In the genomic region with DNA sequence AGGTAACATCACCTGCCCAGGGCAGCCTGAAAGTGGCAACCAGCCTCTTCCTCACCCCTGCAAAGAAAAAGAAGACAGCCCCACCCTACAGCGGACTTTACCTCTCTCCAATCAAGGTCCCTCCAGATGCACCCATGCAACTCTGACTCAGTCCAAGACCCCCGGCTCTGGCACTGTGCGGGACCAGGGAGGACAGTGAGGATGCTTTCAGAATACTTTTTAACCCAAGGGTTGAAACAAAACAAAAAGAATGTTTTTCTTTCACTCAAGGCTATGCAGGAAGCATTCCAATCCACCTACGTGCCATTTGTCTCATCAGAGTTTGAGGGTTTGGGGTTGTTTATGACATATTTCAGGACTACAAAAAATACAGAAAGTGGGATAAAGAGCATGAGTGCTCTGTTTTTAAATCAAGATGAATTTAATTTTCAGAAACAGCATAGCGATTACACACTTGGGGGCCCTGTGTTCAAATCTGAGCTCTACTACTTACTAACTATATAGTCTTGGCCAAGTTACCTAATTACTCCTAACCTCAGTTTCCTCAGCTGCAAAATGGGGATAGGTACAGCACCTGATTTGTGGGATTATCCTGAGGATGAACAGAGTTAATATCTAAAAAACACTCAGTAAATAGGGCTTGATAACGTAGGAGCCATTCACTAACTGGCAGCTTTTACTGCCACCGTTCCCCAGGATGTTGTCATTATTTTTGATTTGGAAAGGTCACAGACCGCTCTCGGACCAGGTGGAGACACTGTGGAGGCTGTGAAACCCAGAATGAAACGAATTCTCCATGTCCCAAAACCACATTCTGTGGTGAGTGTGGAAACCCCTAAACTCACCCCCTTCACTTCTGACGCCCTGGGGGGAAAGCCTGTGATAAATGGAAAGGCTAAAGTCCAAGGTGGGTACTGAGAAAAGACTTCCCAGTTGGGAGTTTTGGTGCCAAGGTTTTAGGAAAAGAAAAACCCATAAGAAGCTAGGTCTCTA, we compare ENCODE assay signal across 12 cellular contexts. TPM values are rescaled to one million over a fixed set of nuclear protein-coding genes. Genes with fewer than 3 reads are reported as not detected.
DNase-seq lines count a peak whose midpoint lies in the region; ATAC-seq and TF ChIP-seq lines count a peak whose summit lies in the region.
"Had no signal": no experiment of that assay in that cellular context is flagged by ENCODE, and none has a peak within 500 bp of the region (broad histone marks: within the 10 kb centered on the region; RNA-seq: fewer than 3 reads in every experiment).

No MANE protein-coding gene starts in this region.

- H3K27me3 Mint-ChIP-seq in mesothelial cell of epicardium (ENCODE audit: low read depth): peaks cover 9% of the 10 kb centered on the region
- H3K27me3 Mint-ChIP-seq in H9 (ENCODE audit: low read depth): no peaks in the 10 kb centered on the region

- H3K23ac ChIP-seq in H9 (ENCODE audit: insufficient read length, low read depth, low read length): no peak overlapping the region

- H3K4me1 ChIP-seq in SJSA1 (replicated peaks): peaks cover 60% of the 10 kb centered on the region
- peaks cover 41 to 63% (median 54%) of the 10 kb centered on the region in 4 donors for H3K4me1 ChIP-seq in esophagus muscularis mucosa
- peaks cover 39% of the 10 kb centered on the region for H3K4me1 ChIP-seq in psoas muscle
- H3K4me1 ChIP-seq in H9 (ENCODE audit: insufficient read depth, low read length): peaks cover 8% of the 10 kb centered on the region; the same call in 1 of the 2 replicates

- H4K8ac ChIP-seq in H9 (replicated peaks; ENCODE audit: insufficient read length, low read depth, low read length): no peak overlapping the region

- no peak overlapping the region for H3K18ac ChIP-seq in H9 (ENCODE audit: insufficient read length, low read depth, low read length)

- H2BK120ac ChIP-seq in H9 (ENCODE audit: low read depth, low read length, poor library complexity, severe bottlenecking): no peak overlapping the region

- no peak overlapping the region for H3T11ph ChIP-seq in H9 (ENCODE audit: low read length)

- H3K4me2 ChIP-seq in H9 (ENCODE audit: insufficient read depth, insufficient read length, low read length): no peak overlapping the region

- H4K5ac ChIP-seq in H9 (ENCODE audit: insufficient read length, low read depth, low read length): no peak overlapping the region

- DNase-seq in BJ (ENCODE audit: low read depth) (peak; percentile 9), SJSA1 (ENCODE audit: low read depth in 1 of 2, low spot score in 2 of 2) (peak; percentile 91 to 97), esophagus muscularis mucosa (ENCODE audit: extremely low spot score) (no peak), psoas muscle (no peak), mesothelial cell of epicardium (ENCODE audit: low spot score in 2 of 2, unreplicated experiment in 2 of 2) (no peak), NCI-H82 treated with DMSO at 0.1 percent for 48 hours (lab: John Stamatoyannopoulos, UW; ENCODE audit: unreplicated experiment) (no peak), H9 (no peak), NCI-H1105 treated with DMSO at 0.1 percent for 48 hours (lab: John Stamatoyannopoulos, UW) (no peak)
- DNase-seq: effector memory CD4-positive, alpha-beta T cell; Kasumi-1; SHP77 treated with DMSO at 0.1 percent for 48 hours had no signal

- no peak overlapping the region for H4K91ac ChIP-seq in H9 (ENCODE audit: insufficient read length, low read depth, low read length)

- no peaks in the 10 kb centered on the region for H3K36me3 ChIP-seq in BJ (ENCODE audit: control insufficient read depth, insufficient read depth, low read length)
- H3K36me3 ChIP-seq in SJSA1: no peaks in the 10 kb centered on the region
- H3K36me3 ChIP-seq in esophagus muscularis mucosa: peaks cover 0 to 13% (median 1%) of the 10 kb centered on the region in 4 donors
- no peaks in the 10 kb centered on the region for H3K36me3 ChIP-seq in psoas muscle (ENCODE audit: insufficient read depth in 1 of 2, low read depth in 1 of 2)

- peaks cover 26% of the 10 kb centered on the region for H3K4me1 Mint-ChIP-seq in mesothelial cell of epicardium
- peaks cover 55 to 57% of the 10 kb centered on the region in 2 experiments for H3K4me1 Mint-ChIP-seq in H9

- H3K4me3 ChIP-seq in BJ (ENCODE audit: low read depth, low read length): no peak overlapping the region
- no peak overlapping the region for H3K4me3 ChIP-seq in SJSA1
- H3K4me3 ChIP-seq in esophagus muscularis mucosa: no peak overlapping the region
- peak overlapping the region; percentile 22 for H3K4me3 ChIP-seq in psoas muscle
- H3K4me3 ChIP-seq: mucosa of descending colon had no signal

- H3K27ac ChIP-seq in SJSA1: peak overlapping the region; percentile 90
- peak overlapping the region; percentile 38 to 92 (median 52) for H3K27ac ChIP-seq in esophagus muscularis mucosa (replicated peaks in 1 of 4)
- H3K27ac ChIP-seq in psoas muscle: peak overlapping the region; percentile 97
- H3K27ac ChIP-seq in H9 (ENCODE audit: insufficient read length, low read depth, low read length): no peak overlapping the region

- no peak overlapping the region for H2BK20ac ChIP-seq in H9 (ENCODE audit: low read depth, low read length, poor library complexity, severe bottlenecking)

- no peaks in the 10 kb centered on the region for H3K79me1 ChIP-seq in H9 (ENCODE audit: insufficient read depth, low read depth, low read length, poor library complexity, severe bottlenecking)

- POLR2A ChIA-PET in BJ (lab: Charles Lee): no interaction called here

- no peak overlapping the region for H3K14ac ChIP-seq in H9 (ENCODE audit: insufficient read depth, low read length)

- H3K9me3 Mint-ChIP-seq in mesothelial cell of epicardium (no peaks in the 10 kb centered on the region), H9 (no peaks in the 10 kb centered on the region)

- H3K4me3 Mint-ChIP-seq in mesothelial cell of epicardium (no peak overlapping the region), H9 (no peak overlapping the region)

- no peak overlapping the region for H2AK5ac ChIP-seq in H9 (ENCODE audit: insufficient read length, low read length)

- H3K9me3 ChIP-seq in SJSA1 (replicated peaks) (no peaks in the 10 kb centered on the region), esophagus muscularis mucosa (no peaks in the 10 kb centered on the region), psoas muscle (no peaks in the 10 kb centered on the region), H9 (ENCODE audit: control insufficient read depth, low read depth, low read length) (no peaks in the 10 kb centered on the region)
- H3K9me3 ChIP-seq: mucosa of descending colon had no signal

- TF ChIP-seq POLR2A in esophagus muscularis mucosa (IDR thresholded peaks at IDR 0.05; ENCODE audit: low read depth): no peak

- ATAC-seq in psoas muscle: no peak

- no peak overlapping the region for H2AFZ ChIP-seq in H9 (ENCODE audit: low read length)

- H3K36me3 Mint-ChIP-seq in mesothelial cell of epicardium: no peaks in the 10 kb centered on the region
- peaks cover 1 to 31% (median 3%) of the 10 kb centered on the region in 3 experiments; a peak in 4 of 7 replicates for H3K36me3 Mint-ChIP-seq in H9 (ENCODE audit: insufficient read depth in 1 of 3, low read depth in 3 of 3)

- H3K4ac ChIP-seq in H9 (ENCODE audit: low read depth, low read length): no peak overlapping the region

- intact Hi-C loops in esophagus muscularis mucosa (cut with DNase I) (no loop called here), psoas muscle (cut with DNase I) (no loop called here)

- H3K56ac ChIP-seq in H9 (ENCODE audit: insufficient read length, low read depth, low read length): no peak overlapping the region

- H3K79me2 ChIP-seq in H9 (ENCODE audit: insufficient read depth, low read length): peaks cover 30% of the 10 kb centered on the region; the same call in 1 of the 2 replicates

- no peak overlapping the region for H2BK5ac ChIP-seq in H9 (ENCODE audit: insufficient read length, low read length)

- H3K9ac ChIP-seq in H9 (ENCODE audit: extremely low read depth, insufficient read length, low read length): no peak overlapping the region

- no peak overlapping the region for H2BK12ac ChIP-seq in H9 (ENCODE audit: insufficient read length, low read depth, low read length)

- H3K27me3 ChIP-seq in BJ (ENCODE audit: control insufficient read depth, insufficient read depth, low read length) (no peaks in the 10 kb centered on the region; the same call in 1 of the 2 replicates), SJSA1 (replicated peaks) (no peaks in the 10 kb centered on the region), esophagus muscularis mucosa (no peaks in the 10 kb centered on the region), psoas muscle (ENCODE audit: insufficient read depth in 3 of 3, low read length in 2 of 3) (no peaks in the 10 kb centered on the region), H9 (ENCODE audit: insufficient read depth, low read length) (no peaks in the 10 kb centered on the region)

- 81% methylated on average over 11 of the region's 11 CpGs for WGBS in esophagus muscularis mucosa
- WGBS in psoas muscle, 3 donors: 69 to 76% (median 70%) methylated on average over 11 of the region's 11 CpGs
- WGBS in H9 (ENCODE audit: extremely low coverage, insufficient read length, low lambda C conversion rate): no CpG with 5 or more reads among the region's 11 CpGs

- H4K20me1 ChIP-seq in H9 (ENCODE audit: control insufficient read depth, insufficient read depth, insufficient read length): no peaks in the 10 kb centered on the region

- H3K27ac Mint-ChIP-seq in mesothelial cell of epicardium (no peak overlapping the region), H9 (peak overlapping the region in 1 of 3 experiments; percentile 61; a peak in 1 of 7 replicates)

- TF ChIP-seq CTCF in BJ (IDR thresholded peaks at IDR 0.05; ENCODE audit: insufficient read depth, low read depth, low read length) (no peak), esophagus muscularis mucosa (IDR thresholded peaks at IDR 0.05) (no peak), psoas muscle (IDR thresholded peaks at IDR 0.05) (no peak), mesothelial cell of epicardium (IDR thresholded peaks at IDR 0.05; ENCODE audit: unreplicated experiment) (no peak), H9 (conservative IDR thresholded peaks at IDR 0.05) (no peak)

- CTCF ChIA-PET in BJ (lab: Yijun Ruan, JAX): interaction anchor here (0.8 kb wide), 2 partner anchors 11 to 30 kb away, joined by 3 to 4 read pairs; no protein-coding TSS in a partner anchor

- no peak for TF ChIP-seq EP300 in esophagus muscularis mucosa (IDR thresholded peaks at IDR 0.05)

- no peak overlapping the region for H2BK15ac ChIP-seq in H9 (ENCODE audit: low read depth, low read length)

- peaks cover 8% of the 10 kb centered on the region for H3K23me2 ChIP-seq in H9 (ENCODE audit: insufficient read length, low read depth, low read length, poor library complexity, severe bottlenecking)

RNA-seq across cellular contexts. Expression of a gene that starts 5.6 kb away (rescaled TPM):
- polyA plus RNA-seq in BJ (2011; rRNA removed) (12.5 and 17.6 TPM in 2 replicates), psoas muscle (100 to 1,000 TPM in 1 of 3 donors, 10 to 100 TPM in 2; 50.0 to 115 (median 82.3) TPM)
- 5.3 and 13.8 TPM in 2 replicates for polyA minus RNA-seq in BJ (2011; rRNA and poly(A)+ RNA removed)
- 55.8 and 63.8 TPM in 2 replicates for total RNA-seq in SJSA1 (2014; rRNA removed; shearing (Covaris generic))
- total RNA-seq in esophagus muscularis mucosa (10 to 100 TPM; 40.3 to 74.8 (median 54.4) TPM), psoas muscle (100 to 1,000 TPM in 1 of 4 donors, 10 to 100 TPM in 3; 67.6 to 102 (median 83.6) TPM), mesothelial cell of epicardium (0.89 to 1.6 TPM (median 1.5 TPM) in 3 replicates), H9 (2021) (188 and 198 TPM in 2 replicates)

RNA-seq across cellular contexts. Expression of a gene that starts 45.5 kb away (rescaled TPM):
- polyA plus RNA-seq in BJ (2011; rRNA removed): not detected in 2 replicates
- polyA minus RNA-seq in BJ (2011; rRNA and poly(A)+ RNA removed): not detected in 2 replicates
- 0.39 TPM in 1 of 2 replicates, not detected in the other for total RNA-seq in SJSA1 (2014; rRNA removed; shearing (Covaris generic))
- total RNA-seq in esophagus muscularis mucosa: not detected
- not detected for total RNA-seq in psoas muscle
- polyA plus RNA-seq in psoas muscle: under 1 TPM in 1 of 3 donors, not detected in 2; 0.16 TPM
- total RNA-seq in mesothelial cell of epicardium: not detected in 3 replicates
- total RNA-seq in H9 (2021): 0.31 and 0.52 TPM in 2 replicates

Comparison
In these comparisons a context has a peak if more than half of its experiments do, and no peak if none do; other contexts are left out.
1. DNase-seq: peak in BJ (single experiment) and SJSA1 (2 of 2); none in esophagus muscularis mucosa (single experiment), psoas muscle (0 of 2), mesothelial cell of epicardium (0 of 2), NCI-H82 treated with DMSO at 0.1 percent for 48 hours (single experiment), H9 (single experiment) and NCI-H1105 treated with DMSO at 0.1 percent for 48 hours (single experiment).
2. RNA of a gene that starts 5.6 kb away (total RNA-seq): 188 to 198 TPM in H9, 67.6 to 102 TPM in psoas muscle, 40.3 to 74.8 TPM in esophagus muscularis mucosa and 55.8 to 63.8 TPM in SJSA1; 0.89 to 1.6 TPM in mesothelial cell of epicardium; every median in the first group is over 10 times any median in the second.